ENCODE assay signal across 1 cellular context in genomic region chr15:29268706-29269484, GRCh38.
A peak's percentile ranks its signal among the peaks of the same experiment; 100 is the strongest.
TF ChIP-seq lines count a peak whose summit lies in the region.

No MANE protein-coding gene starts in this region.

TF ChIP-seq in K562, 482 proteins besides CTCF, POLR2A, EP300 and RAD21 (continued from another document):
- TF ChIP-seq ZBTB7A (IDR thresholded peaks at IDR 0.05; ENCODE audit: borderline replicate concordance, control insufficient read depth, low read depth, low read length) (peak; percentile 2; the same call in 1 of the 2 replicates), ZNF175 (CRISPR knock-in tag; IDR thresholded peaks at IDR 0.05; ENCODE audit: low read depth) (no peak), RCOR1 (IDR thresholded peaks at IDR 0.05; ENCODE audit: borderline replicate concordance in 1 of 2, low read depth in 2 of 2, low read length in 2 of 2) (peak in 1 of 2 experiments; percentile 68; a peak in 1 of 4 replicates), YBX1 (IDR thresholded peaks at IDR 0.05) (no peak), CREM (IDR thresholded peaks at IDR 0.05; ENCODE audit: low read depth) (0 out of 2 replicates have a peak, but pooled peaks have one; percentile 26), XRCC4 (IDR thresholded peaks at IDR 0.05; ENCODE audit: extremely low read depth, insufficient read depth, insufficient read length) (no peak), CHD2 (IDR thresholded peaks at IDR 0.05; ENCODE audit: low read depth, low read length) (no peak), ZNF395 (CRISPR knock-in tag; IDR thresholded peaks at IDR 0.05) (no peak), ELF1 (tag; IDR thresholded peaks at IDR 0.05) (no peak), KDM1A (IDR thresholded peaks at IDR 0.05) (peak in 1 of 2 experiments; percentile 19; a peak in 1 of 4 replicates)
- TF ChIP-seq, protein P1, sequence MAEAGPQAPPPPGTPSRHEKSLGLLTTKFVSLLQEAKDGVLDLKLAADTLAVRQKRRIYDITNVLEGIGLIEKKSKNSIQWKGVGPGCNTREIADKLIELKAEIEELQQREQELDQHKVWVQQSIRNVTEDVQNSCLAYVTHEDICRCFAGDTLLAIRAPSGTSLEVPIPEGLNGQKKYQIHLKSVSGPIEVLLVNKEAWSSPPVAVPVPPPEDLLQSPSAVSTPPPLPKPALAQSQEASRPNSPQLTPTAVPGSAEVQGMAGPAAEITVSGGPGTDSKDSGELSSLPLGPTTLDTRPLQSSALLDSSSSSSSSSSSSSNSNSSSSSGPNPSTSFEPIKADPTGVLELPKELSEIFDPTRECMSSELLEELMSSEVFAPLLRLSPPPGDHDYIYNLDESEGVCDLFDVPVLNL (CRISPR knock-in tag; IDR thresholded peaks at IDR 0.05; ENCODE audit: low read depth) = no peak
